In the genomic region with DNA sequence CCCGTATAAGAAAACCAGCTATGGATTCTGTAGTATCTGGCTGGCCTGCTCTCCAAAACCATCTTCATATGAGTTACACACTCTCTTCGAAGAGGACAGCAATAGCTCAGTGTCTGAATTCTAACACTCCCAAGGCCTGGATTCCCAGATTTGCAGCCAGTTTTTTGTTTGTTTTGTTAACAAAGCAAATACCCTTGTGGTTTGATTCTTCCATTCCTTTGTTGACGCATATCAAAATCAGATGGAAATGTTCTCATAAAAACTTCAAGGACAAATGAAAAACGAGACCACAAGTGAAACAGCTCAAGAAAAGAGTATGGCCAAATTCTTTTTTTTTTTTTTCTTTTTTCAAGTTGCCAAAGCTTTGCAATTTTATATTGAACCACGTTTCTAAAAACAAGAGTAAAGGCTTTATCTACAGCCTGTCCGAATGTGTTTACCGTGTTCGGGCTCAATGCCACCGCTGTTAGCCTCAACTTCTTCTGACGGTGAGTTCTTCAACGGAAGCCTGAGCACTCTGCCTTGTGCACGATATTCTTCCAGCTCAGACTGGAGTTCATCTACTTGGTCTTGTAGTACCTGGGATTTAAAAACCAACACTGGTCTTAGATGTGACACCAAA, we compare ENCODE assay signal across 12 cellular contexts.
A peak's percentile ranks its signal among the peaks of the same experiment; 100 is the strongest.
DNase-seq lines count a peak whose midpoint lies in the region; ATAC-seq and TF ChIP-seq lines count a peak whose summit lies in the region.
"Had no signal": no experiment of that assay in that cellular context is flagged by ENCODE, and none has a peak within 500 bp of the region (broad histone marks: within the 10 kb centered on the region; RNA-seq: fewer than 3 reads in every experiment).

No MANE protein-coding gene starts in this region.

- H3K9me3 Mint-ChIP-seq in activated T-cell treated with anti-CD3 and anti-CD28 coated beads, Interleukin-2, amount 50 U/mL, for 24 hours: no peaks in the 10 kb centered on the region
- H3K9me3 Mint-ChIP-seq in activated T-cell treated with anti-CD3 and anti-CD28 coated beads, Interleukin-2, amount 50 U/mL, for 72 hours: no peaks in the 10 kb centered on the region

- no peaks in the 10 kb centered on the region for H3K9me3 ChIP-seq in testis
- H3K9me3 ChIP-seq: ovary had no signal

- H3K4me3 ChIP-seq in foreskin fibroblast (ENCODE audit: low read depth in 1 of 2, low read length in 2 of 2) (no peak overlapping the region), testis (no peak overlapping the region)
- H3K4me3 ChIP-seq: ovary had no signal

- no peaks in the 10 kb centered on the region for H3K27me3 Mint-ChIP-seq in activated T-cell treated with anti-CD3 and anti-CD28 coated beads, Interleukin-2, amount 50 U/mL, for 24 hours
- no peaks in the 10 kb centered on the region for H3K27me3 Mint-ChIP-seq in activated T-cell treated with anti-CD3 and anti-CD28 coated beads, Interleukin-2, amount 50 U/mL, for 72 hours (ENCODE audit: low read depth)

- H3K4me1 ChIP-seq in testis: peaks cover 6% of the 10 kb centered on the region

- TF ChIP-seq POLR2A in testis (IDR thresholded peaks at IDR 0.05): no peak

- DNase-seq in activated T-cell treated with anti-CD3 and anti-CD28 coated beads, Interleukin-2, amount 50 U/mL, for 24 hours: no peak
- no peak for DNase-seq in activated T-cell treated with anti-CD3 and anti-CD28 coated beads, Interleukin-2, amount 50 U/mL, for 72 hours
- DNase-seq in foreskin fibroblast (peak; percentile 88 to 89), testis (no peak), hippocampal formation (lab: John Stamatoyannopoulos, UW) (no peak), GM19240 (ENCODE audit: insufficient read length, low spot score) (no peak)
- no peak for DNase-seq in activated CD8-positive, alpha-beta memory T cell treated with anti-CD3 and anti-CD28 coated beads, Interleukin-2, amount 50 U/mL, for 4 hours
- DNase-seq: activated T-cell treated with anti-CD3 and anti-CD28 coated beads, Interleukin-2, amount 50 U/mL, for 1 hour; Karpas-422; NCI-H774 had no signal

- H3K4me3 Mint-ChIP-seq in activated T-cell treated with anti-CD3 and anti-CD28 coated beads, Interleukin-2, amount 50 U/mL, for 24 hours: no peak overlapping the region
- no peak overlapping the region for H3K4me3 Mint-ChIP-seq in activated T-cell treated with anti-CD3 and anti-CD28 coated beads, Interleukin-2, amount 50 U/mL, for 72 hours

- peak overlapping the region; percentile 99 for H3K27ac ChIP-seq in VCaP
- peak overlapping the region; percentile 47 to 50 for H3K27ac ChIP-seq in testis

- no peaks in the 10 kb centered on the region for H3K36me3 ChIP-seq in testis (ENCODE audit: low read depth, missing control alignments)
- H3K36me3 ChIP-seq: ovary had no signal

- peak overlapping the region; percentile 89 for H3K27ac Mint-ChIP-seq in activated T-cell treated with anti-CD3 and anti-CD28 coated beads, Interleukin-2, amount 50 U/mL, for 24 hours
- H3K27ac Mint-ChIP-seq in activated T-cell treated with anti-CD3 and anti-CD28 coated beads, Interleukin-2, amount 50 U/mL, for 72 hours: no peak overlapping the region

- ATAC-seq in activated T-cell treated with anti-CD3 and anti-CD28 coated beads, Interleukin-2, amount 50 U/mL, for 72 hours (replicated peaks in 1 of 2): no peak

- no peaks in the 10 kb centered on the region for H3K27me3 ChIP-seq in testis
- H3K27me3 ChIP-seq: ovary had no signal

- no peak for TF ChIP-seq CTCF in VCaP (conservative IDR thresholded peaks at IDR 0.05)
- no peak for TF ChIP-seq CTCF in foreskin fibroblast (IDR thresholded peaks at IDR 0.05; ENCODE audit: low read depth, low read length)
- TF ChIP-seq CTCF in testis (IDR thresholded peaks at IDR 0.05): no peak

- WGBS in testis, 2 donors: 60 to 62% methylated on average over 12 of the region's 12 CpGs

- H3K36me3 Mint-ChIP-seq in activated T-cell treated with anti-CD3 and anti-CD28 coated beads, Interleukin-2, amount 50 U/mL, for 24 hours (ENCODE audit: low read depth): peaks cover 82% of the 10 kb centered on the region
- peaks cover 22 to 57% of the 10 kb centered on the region in 2 donors for H3K36me3 Mint-ChIP-seq in activated T-cell treated with anti-CD3 and anti-CD28 coated beads, Interleukin-2, amount 50 U/mL, for 72 hours (ENCODE audit: insufficient read depth in 2 of 2)

- H3K4me1 Mint-ChIP-seq in activated T-cell treated with anti-CD3 and anti-CD28 coated beads, Interleukin-2, amount 50 U/mL, for 24 hours (ENCODE audit: low read depth): peaks cover 42% of the 10 kb centered on the region
- peaks cover 47% of the 10 kb centered on the region for H3K4me1 Mint-ChIP-seq in activated T-cell treated with anti-CD3 and anti-CD28 coated beads, Interleukin-2, amount 50 U/mL, for 72 hours (ENCODE audit: low read depth)

- intact Hi-C loops in testis (cut with DNase I; ENCODE audit: low total_unique reads): no loop called here

Comparison
In these comparisons a context has a peak if more than half of its experiments do, and no peak if none do; other contexts are left out.
1. DNase-seq: peak in foreskin fibroblast (2 of 2); none in activated T-cell treated with anti-CD3 and anti-CD28 coated beads, Interleukin-2, amount 50 U/mL, for 24 hours (single experiment), activated T-cell treated with anti-CD3 and anti-CD28 coated beads, Interleukin-2, amount 50 U/mL, for 72 hours (0 of 2), testis (single experiment), hippocampal formation (0 of 2), activated CD8-positive, alpha-beta memory T cell treated with anti-CD3 and anti-CD28 coated beads, Interleukin-2, amount 50 U/mL, for 4 hours (single experiment) and GM19240 (single experiment).